In genomic region chr20:62517901-62518610, GRCh38 we compare ENCODE assay signal across 22 cellular contexts. TPM values are rescaled to one million over a fixed set of nuclear protein-coding genes. Genes with fewer than 3 reads are reported as not detected.
"Had no signal": no experiment of that assay in that cellular context is flagged by ENCODE, and none has a peak within 500 bp of the region (broad histone marks: within the 10 kb centered on the region; RNA-seq: fewer than 3 reads in every experiment).

No MANE protein-coding gene starts in this region.

- H3K36me3 ChIP-seq: esophagus muscularis mucosa, gastroesophageal sphincter, prostate gland, spleen, tibial nerve, upper lobe of right lung, vagina had no signal

- H3K4me1 ChIP-seq: gastroesophageal sphincter, parathyroid adenoma, prostate gland, spleen, testis, tibial nerve, upper lobe of right lung, vagina had no signal

- H3K27me3 ChIP-seq: testis, vagina had no signal

- H3K4me3 ChIP-seq: esophagus muscularis mucosa, gastroesophageal sphincter, mucosa of descending colon, prostate gland, spleen, testis, tibial nerve, upper lobe of right lung, vagina had no signal

- DNase-seq: effector memory CD8-positive, alpha-beta T cell; glutamatergic neuron; islet precursor cell; mammary epithelial cell; mucosa of descending colon; retina; spleen; stimulated activated CD4-positive, alpha-beta T cell treated with anti-CD3 and anti-CD28 coated beads, Interleukin-15, amount 100 ng/mL, for 24 hours; stimulated activated CD4-positive, alpha-beta T cell treated with anti-CD3 and anti-CD28 coated beads, Interleukin-1b, Interleukin-23, amount 100 ng/mL, for 48 hours; stimulated activated CD4-positive, alpha-beta T cell treated with anti-CD3 and anti-CD28 coated beads, Interleukin-4, amount 100 ng/mL, for 24 hours; testis; upper lobe of right lung had no signal

- ATAC-seq: effector memory CD8-positive, alpha-beta T cell; gastroesophageal sphincter; mucosa of descending colon; stimulated activated memory B cell treated with anti-CD40 and anti-IgM and Interleukin-4, amounts not matched to agents 10 μg/mL and 1 μg/mL and 100 μg/mL, for 72 hours; upper lobe of right lung had no signal

- H3K27ac ChIP-seq: epithelial cell of prostate, esophagus muscularis mucosa, gastroesophageal sphincter, parathyroid adenoma, prostate gland, spleen, testis, tibial nerve, upper lobe of right lung, vagina had no signal

- H3K9me3 ChIP-seq: esophagus muscularis mucosa, gastroesophageal sphincter, mucosa of descending colon, prostate gland, spleen, testis, tibial nerve, upper lobe of right lung, vagina had no signal

RNA-seq across cellular contexts. Expression of gene GATA5, which starts 42.3 kb away (rescaled TPM):
- total RNA-seq: fibroblast of villous mesenchyme, mammary epithelial cell, subcutaneous adipose tissue had no signal
- polyA plus RNA-seq: mammary epithelial cell had no signal
